23 cellular contexts compared by ENCODE assay signal in genomic region chr2:74646829-74647482, GRCh38. TPM values are rescaled to one million over a fixed set of nuclear protein-coding genes. Genes with fewer than 3 reads are reported as not detected.
"Had no signal": no experiment of that assay in that cellular context is flagged by ENCODE, and none has a peak within 500 bp of the region (broad histone marks: within the 10 kb centered on the region; RNA-seq: fewer than 3 reads in every experiment).

No MANE protein-coding gene starts in this region.

- H3K9me2 ChIP-seq: SK-N-SH had no signal

- H3K4me1 Mint-ChIP-seq: brain; central memory CD8-positive, alpha-beta T cell had no signal

- H3K9me3 ChIP-seq: gastroesophageal sphincter, right lobe of liver, SK-N-SH had no signal

- H3K4me1 ChIP-seq: right lobe of liver had no signal

- H3K4me3 Mint-ChIP-seq: activated CD8-positive, alpha-beta T cell treated with anti-CD3 and anti-CD28 coated beads for 36 hours; activated naive CD8-positive, alpha-beta T cell; brain; central memory CD8-positive, alpha-beta T cell; effector memory CD8-positive, alpha-beta T cell had no signal

- H3K9me3 Mint-ChIP-seq: activated CD8-positive, alpha-beta T cell treated with anti-CD3 and anti-CD28 coated beads for 36 hours; central memory CD8-positive, alpha-beta T cell; effector memory CD8-positive, alpha-beta T cell had no signal

- H3K9ac ChIP-seq: SK-N-SH had no signal

- H3K27ac Mint-ChIP-seq: activated CD8-positive, alpha-beta T cell treated with anti-CD3 and anti-CD28 coated beads for 36 hours; activated naive CD8-positive, alpha-beta T cell; brain; effector memory CD8-positive, alpha-beta T cell had no signal

- H3K36me3 ChIP-seq: gastroesophageal sphincter, right lobe of liver, WERI-Rb-1 had no signal

- ATAC-seq: effector memory CD8-positive, alpha-beta T cell; gastroesophageal sphincter; stimulated activated naive CD8-positive, alpha-beta T cell treated with anti-CD3 and anti-CD28 coated beads, Interleukin-15, Interleukin-2, amounts not matched to agents 100 U/mL and 50 U/mL, for 24 hours had no signal

- H3K4me2 ChIP-seq: SK-N-SH had no signal

- FAIRE-seq: islet of Langerhans had no signal

- H3K27ac ChIP-seq: epithelial cell of prostate, gastroesophageal sphincter, right lobe of liver, WERI-Rb-1 had no signal

- DNase-seq: activated CD4-positive, alpha-beta T cell treated with anti-CD3 and anti-CD28 coated beads for 4 hours; activated CD8-positive, alpha-beta memory T cell treated with anti-CD3 and anti-CD28 coated beads, Interleukin-2, amount 50 U/mL, for 4 hours; activated CD8-positive, alpha-beta T cell treated with anti-CD3 and anti-CD28 coated beads for 36 hours; activated effector memory CD4-positive, alpha-beta T cell treated with anti-CD3 and anti-CD28 coated beads, Interleukin-2, amount 50 U/mL, for 16 hours; activated T-cell treated with anti-CD3 and anti-CD28 coated beads, Interleukin-2, amount 50 U/mL, for 48 hours; cortex of kidney; effector memory CD8-positive, alpha-beta T cell; left colon; naive B cell; nucleus accumbens; right lobe of liver; SK-N-SH; stimulated activated naive CD8-positive, alpha-beta T cell treated with anti-CD3 and anti-CD28 coated beads, Interleukin-15, Interleukin-2, amounts not matched to agents 100 U/mL and 50 U/mL, for 24 hours; trophoblast cell; WERI-Rb-1 had no signal

- H3K4me3 ChIP-seq: right lobe of liver had no signal

RNA-seq across cellular contexts. Expression of gene M1AP, which starts 1.2 kb away (rescaled TPM):
- total RNA-seq: activated CD8-positive, alpha-beta T cell treated with anti-CD3 and anti-CD28 coated beads for 36 hours; lung microvascular endothelial cell; right lobe of liver; T-helper 1 cell treated with Interleukin-12 subunit alpha and Interleukin-12 subunit beta and Interleukin-4 antibody, amounts not matched to agents 30 ng/mL and 1 ng/mL, for 36 hours had no signal
